10 cellular contexts compared by ENCODE assay signal in the genomic region with DNA sequence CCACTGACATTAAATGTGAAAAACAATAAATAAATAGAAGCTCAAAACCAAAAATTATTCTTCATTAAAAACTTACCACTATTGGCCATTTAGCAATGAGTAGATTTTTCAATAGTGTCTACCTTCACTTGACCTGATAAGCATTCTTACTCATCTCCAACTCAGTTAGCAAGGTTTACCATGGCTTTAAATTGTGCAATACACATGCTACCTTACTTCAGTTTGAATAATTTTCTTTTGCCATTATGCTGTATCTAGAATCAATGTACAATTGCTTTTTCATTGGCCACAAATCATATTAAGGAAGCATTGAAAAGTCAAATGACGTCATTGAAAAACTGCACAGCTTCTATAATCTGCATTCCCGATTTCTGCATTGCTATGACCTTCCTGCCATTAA.
"Had no signal": no experiment of that assay in that cellular context is flagged by ENCODE, and none has a peak within 500 bp of the region (broad histone marks: within the 10 kb centered on the region; RNA-seq: fewer than 3 reads in every experiment).

No MANE protein-coding gene starts in this region.

- H3K9me3 ChIP-seq: HAP-1 had no signal

- H3K4me3 ChIP-seq: GM23248, GM23338, HAP-1 had no signal

- DNase-seq: GM23248, GOT3, H7, HCEC 1CT, HFFc6 had no signal

- H3K36me3 ChIP-seq: HAP-1 had no signal

- ATAC-seq: GM23338, HCT116 had no signal

- H3K4me2 ChIP-seq: GM23338 had no signal

- FAIRE-seq: H1, H54 had no signal

- H3K4me1 ChIP-seq: HAP-1 had no signal

- H3K27ac ChIP-seq: GM23248 had no signal

- H2AFZ ChIP-seq: GM23248, GM23338 had no signal

- H3K9ac ChIP-seq: GM23248 had no signal
